9 cellular contexts compared by ENCODE assay signal in the genomic region with DNA sequence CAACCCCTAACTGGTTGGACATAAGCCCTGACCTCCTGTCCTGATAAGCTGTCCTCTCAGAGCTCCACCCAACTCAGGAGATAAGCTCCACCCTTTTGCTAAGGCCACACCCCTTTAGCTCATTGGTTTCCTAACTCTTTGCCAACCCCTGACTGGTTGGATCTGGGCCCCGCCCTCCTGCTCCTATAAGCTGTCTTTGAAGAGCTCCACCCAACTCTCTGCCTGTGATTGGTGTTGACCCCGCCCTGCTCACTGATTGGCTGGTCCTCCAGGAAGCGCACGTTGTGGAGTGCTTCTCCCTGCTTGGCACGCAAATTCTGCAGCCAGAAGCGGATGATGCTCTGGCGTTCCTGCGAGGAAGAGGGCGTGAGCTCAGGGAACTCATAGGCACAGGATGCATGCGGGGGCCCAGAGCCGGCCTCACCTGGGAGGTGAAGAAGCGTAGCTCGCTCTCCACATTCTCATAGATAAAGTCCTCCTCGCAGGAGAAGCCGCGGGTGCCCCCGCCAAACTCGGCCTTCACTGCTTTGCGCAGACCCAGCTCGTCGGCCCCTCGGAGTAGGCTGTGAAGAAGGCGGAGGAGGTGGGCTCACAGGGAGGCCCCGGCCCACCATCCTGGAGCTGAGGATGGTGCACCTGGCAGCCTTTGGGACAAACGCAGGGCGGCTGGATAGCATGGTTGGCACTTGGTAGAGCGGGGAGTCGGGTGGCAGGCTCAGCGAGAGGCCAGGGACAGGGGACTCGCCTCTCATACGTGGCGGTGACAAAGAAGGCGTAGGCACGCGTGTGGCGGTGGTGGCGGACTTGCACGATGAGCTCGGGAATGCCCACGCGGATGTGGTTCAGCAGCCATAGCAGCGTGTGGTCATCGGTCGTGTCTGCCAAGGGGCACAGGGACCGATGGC. TPM values are rescaled to one million over a fixed set of nuclear protein-coding genes. Genes with fewer than 3 reads are reported as not detected.
DNase-seq lines count a peak whose midpoint lies in the region; ATAC-seq and TF ChIP-seq lines count a peak whose summit lies in the region.
"Had no signal": no experiment of that assay in that cellular context is flagged by ENCODE, and none has a peak within 500 bp of the region (broad histone marks: within the 10 kb centered on the region; RNA-seq: fewer than 3 reads in every experiment).

No MANE protein-coding gene starts in this region.

- H3K4me1 ChIP-seq in HCT116 (ENCODE audit: control insufficient read depth in 1 of 2, insufficient read depth in 2 of 2, low read length in 2 of 2) (peaks cover 18 to 44% of the 10 kb centered on the region in 2 experiments), SJCRH30 (peaks cover 2% of the 10 kb centered on the region; the same call in 1 of the 2 replicates)

- DNase-seq in COLO829 (ENCODE audit: low spot score) (peak; percentile 55), HCT116 (ENCODE audit: low read depth, low spot score) (peak; percentile 96), SJCRH30 (peak; percentile 75 to 83), dorsolateral prefrontal cortex (peak in 3 of 10 donors; percentile 17 to 69 (median 66)), posterior vena cava (ENCODE audit: low spot score) (no peak)
- DNase-seq in stimulated activated CD4-positive, alpha-beta T cell treated with anti-CD3 and anti-CD28 coated beads, Interleukin-2, amount 100 ng/mL, for 24 hours: peak; percentile 35 to 42

- H3K36me3 ChIP-seq in HCT116 (ENCODE audit: control insufficient read depth in 1 of 2, insufficient read depth in 2 of 2, low read length in 2 of 2): no peaks in the 10 kb centered on the region
- H3K36me3 ChIP-seq in SJCRH30: no peaks in the 10 kb centered on the region
- H3K36me3 ChIP-seq: gastrocnemius medialis had no signal

- H3K79me2 ChIP-seq in HCT116 (ENCODE audit: insufficient read depth, low read length): peaks cover 6% of the 10 kb centered on the region; the same call in 1 of the 2 replicates

- H3K9ac ChIP-seq in HCT116 (ENCODE audit: low read length): peak overlapping the region; percentile 51

- no peaks in the 10 kb centered on the region for H3K27me3 ChIP-seq in HCT116 (ENCODE audit: insufficient read depth, low read length)
- H3K27me3 ChIP-seq in SJCRH30: no peaks in the 10 kb centered on the region
- no peaks in the 10 kb centered on the region for H3K27me3 ChIP-seq in dorsolateral prefrontal cortex
- H3K27me3 ChIP-seq: gastrocnemius medialis had no signal

- H3K27ac ChIP-seq in HCT116 (ENCODE audit: low read depth, low read length): peak overlapping the region; percentile 91
- no peak overlapping the region for H3K27ac ChIP-seq in SJCRH30
- H3K27ac ChIP-seq in dorsolateral prefrontal cortex: peak overlapping the region in 26 of 59 donors; percentile 6 to 92 (median 84)

- no peaks in the 10 kb centered on the region for H3K9me2 ChIP-seq in HCT116 (ENCODE audit: insufficient read depth)

- H3K4me2 ChIP-seq in HCT116 (ENCODE audit: low read length): peak overlapping the region; percentile 97

- POLR2A ChIA-PET in HCT116 (lab: Charles Lee): interaction anchor here (0.8 to 4.1 kb wide), 6 partner anchors 13 to 28 kb away, joined by 3 to 39 read pairs (median 4); partner anchors contain the start of gene DDA1

- TF ChIP-seq RAD21 in HCT116 (IDR thresholded peaks at IDR 0.05; ENCODE audit: low read depth): no peak

- ATAC-seq in HCT116 (peak; percentile 35), GM18519 (IDR thresholded peaks at IDR 0.05; ENCODE audit: low FRiP score, unreplicated experiment) (no peak), GM18909 (IDR thresholded peaks at IDR 0.05; ENCODE audit: poor library complexity, unreplicated experiment) (no peak)
- ATAC-seq: gastrocnemius medialis had no signal

- TF ChIP-seq CTCF in HCT116 (IDR thresholded peaks at IDR 0.05 in 2 of 3, conservative IDR thresholded peaks at IDR 0.05 in 1 of 3; ENCODE audit: borderline replicate concordance in 1 of 3, insufficient read depth in 1 of 3, low read depth in 2 of 3, low read length in 2 of 3) (no peak), dorsolateral prefrontal cortex (IDR thresholded peaks at IDR 0.05 in 54 of 56, conservative IDR thresholded peaks at IDR 0.05 in 2 of 56; ENCODE audit: low read depth in 1 of 56, partially characterized antibody in 56 of 56) (no peak)

- intact Hi-C loops in HCT116 (cut with micrococcal nuclease) (no loop called here), dorsolateral prefrontal cortex (cut with DNase I) (loop anchor here in 1 of 2 donors (10.0 kb wide), 1 partner anchor 222 kb away; the partner anchor contains the start of gene COLGALT1), posterior vena cava (cut with DNase I) (loop anchor here in 1 of 2 donors (10.0 kb wide), 1 partner anchor 792 kb away; no protein-coding TSS in a partner anchor)

- no peak overlapping the region for H2AFZ ChIP-seq in HCT116 (ENCODE audit: low read depth, low read length, poor library complexity, severe bottlenecking)

- CTCF ChIA-PET in HCT116 (lab: Charles Lee): interaction anchor here (0.7 to 2.4 kb wide), 13 partner anchors 12 to 163 kb away, joined by 3 to 8 read pairs (median 4); partner anchors contain the start of genes DDA1 and MRPL34

- RAD21 ChIA-PET in HCT116 (lab: Charles Lee; ENCODE audit: low non-redundant PET in 1 of 2, low total read pairs in 2 of 2, uncharacterized antibody in 2 of 2, unreplicated experiment in 2 of 2): interaction anchor here (0.6 to 1.2 kb wide), 5 partner anchors 20 to 36 kb away, joined by 3 to 5 read pairs (median 3); partner anchors contain the start of gene DDA1 (in 1 of the 2)

- H3K4me3 ChIP-seq in HCT116 (replicated peaks in 1 of 2; ENCODE audit: low read depth in 1 of 2, low read length in 2 of 2): peak overlapping the region; percentile 54 to 72
- H3K4me3 ChIP-seq in SJCRH30: no peak overlapping the region
- H3K4me3 ChIP-seq in dorsolateral prefrontal cortex: peak overlapping the region in 45 of 59 donors; percentile 56 to 95 (median 84)

- no peaks in the 10 kb centered on the region for H4K20me1 ChIP-seq in HCT116 (ENCODE audit: insufficient read depth)

- TSS peak; percentile 7 for BruUV-seq in HCT116 (replicated peaks; lab: Mats Ljungman, UMichigan)

- TF ChIP-seq POLR2A in HCT116 (IDR thresholded peaks at IDR 0.05; ENCODE audit: borderline replicate concordance, extremely low read depth, insufficient read depth, insufficient read length): peak; percentile 91

- H3K9me3 ChIP-seq in HCT116 (ENCODE audit: control insufficient read depth in 1 of 2, insufficient read depth in 1 of 2, low read depth in 1 of 2, low read length in 2 of 2): no peaks in the 10 kb centered on the region
- no peaks in the 10 kb centered on the region for H3K9me3 ChIP-seq in SJCRH30 (replicated peaks)
- H3K9me3 ChIP-seq: gastrocnemius medialis had no signal

TF ChIP-seq in HCT116, 20 proteins besides CTCF, POLR2A, EP300 and RAD21:
- TF ChIP-seq SP1 (IDR thresholded peaks at IDR 0.05; ENCODE audit: low read depth) (peak; percentile 86), POLR2AphosphoS5 (IDR thresholded peaks at IDR 0.05; ENCODE audit: low read depth, low read length) (peak; percentile 37; the same call in 1 of the 2 replicates), ZFX (IDR thresholded peaks at IDR 0.05) (peak; percentile 2; the same call in 1 of the 2 replicates), FOSL1 (IDR thresholded peaks at IDR 0.05; ENCODE audit: low read depth) (no peak), TCF7L2 (IDR thresholded peaks at IDR 0.05; ENCODE audit: borderline replicate concordance, extremely low read depth, insufficient read depth, insufficient read length) (no peak), CEBPB (IDR thresholded peaks at IDR 0.05; ENCODE audit: low read depth) (no peak), SIN3A (IDR thresholded peaks at IDR 0.05; ENCODE audit: low read depth) (no peak)

RNA-seq across cellular contexts. Expression of gene ANO8, which starts 1.7 kb away (rescaled TPM):
- 22.9 TPM for total RNA-seq in HCT116 (2021; ENCODE audit: unreplicated experiment)
- polyA plus RNA-seq in HCT116 (2012): 14.9 and 16.5 TPM in 2 replicates
- 2.7 and 3.0 TPM in 2 replicates for total RNA-seq in SJCRH30 (2014; rRNA removed; shearing (Covaris generic))
- total RNA-seq in dorsolateral prefrontal cortex: 10 to 100 TPM; 26.1 to 65.6 (median 37.6) TPM
- 10 to 100 TPM in 1 of 2 donors, 1 to 10 TPM in 1; 9.8 to 10.0 TPM for total RNA-seq in posterior vena cava

RNA-seq across cellular contexts. Expression of gene GTPBP3, which starts 4.4 kb away (rescaled TPM):
- total RNA-seq in HCT116 (2021; ENCODE audit: unreplicated experiment): 73.0 TPM
- polyA plus RNA-seq in HCT116 (2012): 36.5 and 41.5 TPM in 2 replicates
- 27.6 and 31.2 TPM in 2 replicates for total RNA-seq in SJCRH30 (2014; rRNA removed; shearing (Covaris generic))
- total RNA-seq in dorsolateral prefrontal cortex: 10 to 100 TPM; 11.7 to 35.1 (median 22.4) TPM
- total RNA-seq in posterior vena cava: 10 to 100 TPM; 12.7 to 15.8 TPM

RNA-seq across cellular contexts. Expression of gene DDA1, which starts 23.6 kb away (rescaled TPM):
- 68.6 TPM for total RNA-seq in HCT116 (2021; ENCODE audit: unreplicated experiment)
- 65.0 and 72.6 TPM in 2 replicates for polyA plus RNA-seq in HCT116 (2012)
- total RNA-seq in SJCRH30 (2014; rRNA removed; shearing (Covaris generic)): 34.2 and 37.5 TPM in 2 replicates
- total RNA-seq in dorsolateral prefrontal cortex: 10 to 100 TPM; 33.9 to 94.0 (median 52.4) TPM
- 10 to 100 TPM; 30.7 to 33.9 TPM for total RNA-seq in posterior vena cava

RNA-seq across cellular contexts. Expression of gene MRPL34, which starts 27.3 kb away (rescaled TPM):
- 114 TPM for total RNA-seq in HCT116 (2021; ENCODE audit: unreplicated experiment)
- polyA plus RNA-seq in HCT116 (2012): 53.8 and 68.6 TPM in 2 replicates
- 68.5 and 69.0 TPM in 2 replicates for total RNA-seq in SJCRH30 (2014; rRNA removed; shearing (Covaris generic))
- 10 to 100 TPM; 41.6 to 99.8 (median 67.2) TPM for total RNA-seq in dorsolateral prefrontal cortex
- 10 to 100 TPM; 52.2 to 54.6 TPM for total RNA-seq in posterior vena cava

RNA-seq across cellular contexts. Expression of gene ABHD8, which starts 29.7 kb away (rescaled TPM):
- total RNA-seq in HCT116 (2021; ENCODE audit: unreplicated experiment): 5.2 TPM
- 4.5 and 6.2 TPM in 2 replicates for polyA plus RNA-seq in HCT116 (2012)
- 26.4 and 27.2 TPM in 2 replicates for total RNA-seq in SJCRH30 (2014; rRNA removed; shearing (Covaris generic))
- total RNA-seq in dorsolateral prefrontal cortex: 100 to 1,000 TPM in 7 of 120 experiments, 10 to 100 TPM in 113; 22.5 to 113 (median 78.2) TPM
- 1 to 10 TPM; 7.4 to 7.8 TPM for total RNA-seq in posterior vena cava
